Comparison of ENCODE assay signal across 8 cellular contexts in the genomic region with DNA sequence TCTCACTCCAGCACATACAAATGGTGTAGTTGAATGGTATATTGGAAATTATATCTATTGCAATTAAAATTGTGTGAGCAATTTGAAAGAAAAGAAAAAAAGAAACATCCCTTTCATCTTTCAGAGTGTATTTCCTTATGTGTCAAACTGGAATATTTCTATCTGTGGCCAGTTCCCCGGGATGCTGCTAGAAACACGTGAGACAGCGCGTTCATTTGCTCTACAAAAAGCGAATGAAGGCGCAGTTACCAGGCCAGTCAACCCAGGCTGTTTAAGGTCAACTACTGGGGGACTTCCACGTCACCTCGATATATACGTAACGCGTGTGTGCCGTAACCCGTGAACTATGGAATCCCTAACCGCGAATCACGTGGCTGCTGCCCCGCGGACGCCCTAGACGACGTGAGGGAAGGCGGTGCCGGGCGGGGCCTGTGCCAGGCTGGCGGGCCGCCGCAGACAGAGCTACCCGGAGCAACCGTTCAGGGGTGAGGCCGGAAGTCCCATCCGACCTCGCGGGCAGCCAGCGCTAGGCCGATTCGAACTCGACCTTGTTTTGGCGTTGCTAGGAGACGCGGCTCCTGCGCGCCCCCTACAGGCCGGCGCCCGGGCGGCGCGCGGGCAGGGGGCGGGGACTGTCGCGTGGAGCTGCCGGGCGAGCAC. TPM values are rescaled to one million over a fixed set of nuclear protein-coding genes. Genes with fewer than 3 reads are reported as not detected.
DNase-seq lines count a peak whose midpoint lies in the region; ATAC-seq and TF ChIP-seq lines count a peak whose summit lies in the region.

No MANE protein-coding gene starts in this region.

- H3K9me3 ChIP-seq in breast epithelium: no peaks in the 10 kb centered on the region

- H3K27ac Mint-ChIP-seq in immature natural killer cell: peak overlapping the region; percentile 90 to 99 (median 98)

- DNase-seq in A172 (ENCODE audit: low spot score) (peak; percentile 95), NCI-H2107 treated with DMSO at 0.1 percent for 48 hours (lab: John Stamatoyannopoulos, UW; ENCODE audit: unreplicated experiment) (peak; percentile 88), breast epithelium (ENCODE audit: low spot score in 2 of 2) (peak; percentile 91 to 92), immature natural killer cell (peak; percentile 97 to 98 (median 98)), smooth muscle cell of the brain vasculature (ENCODE audit: low read depth, low spot score) (peak; percentile 57)

- peak overlapping the region; percentile 65 to 89 (median 86) for H3K4me3 ChIP-seq in breast epithelium

- TF ChIP-seq POLR2A in breast epithelium (IDR thresholded peaks at IDR 0.05): no peak

- H3K27ac ChIP-seq in VCaP (peak overlapping the region; percentile 93), breast epithelium (peak overlapping the region; percentile 95 to 97)

- H3K27me3 ChIP-seq in breast epithelium: no peaks in the 10 kb centered on the region

- H3K36me3 ChIP-seq in breast epithelium: no peaks in the 10 kb centered on the region

- H3K27me3 Mint-ChIP-seq in immature natural killer cell (ENCODE audit: low read depth in 3 of 3): peaks cover 11 to 22% (median 19%) of the 10 kb centered on the region in 3 donors

- intact Hi-C loops in breast epithelium (cut with DNase I; ENCODE audit: low total_unique reads): no loop called here

- H3K4me3 Mint-ChIP-seq in immature natural killer cell: peak overlapping the region; percentile 91 to 100 (median 95)

- ATAC-seq in GM18519 (IDR thresholded peaks at IDR 0.05; ENCODE audit: low FRiP score, unreplicated experiment) (peak; percentile 81), HG03066 (IDR thresholded peaks at IDR 0.05; ENCODE audit: low read depth, unreplicated experiment) (peak; percentile 73)

- peaks cover 22 to 27% of the 10 kb centered on the region in 2 donors for H3K4me1 Mint-ChIP-seq in immature natural killer cell

- no peaks in the 10 kb centered on the region for H3K36me3 Mint-ChIP-seq in immature natural killer cell

- TF ChIP-seq CTCF in VCaP (conservative IDR thresholded peaks at IDR 0.05): peak; percentile 95
- TF ChIP-seq CTCF in breast epithelium (IDR thresholded peaks at IDR 0.05): peak; percentile 59 to 97 (median 70)

- peaks cover 0 to 4% of the 10 kb centered on the region in 2 donors for H3K4me1 ChIP-seq in breast epithelium

- no peaks in the 10 kb centered on the region for H3K9me3 Mint-ChIP-seq in immature natural killer cell

RNA-seq across cellular contexts. Expression of a gene that starts 1.1 kb away (rescaled TPM):
- 53.5 and 62.1 TPM in 2 replicates for total RNA-seq in A172 (2014; rRNA removed; shearing (Covaris generic))
- 100 to 1,000 TPM in 1 of 3 donors, 10 to 100 TPM in 2; 28.5 to 165 (median 51.1) TPM for total RNA-seq in breast epithelium
- 10 to 100 TPM; 24.9 to 28.8 (median 25.0) TPM for polyA plus RNA-seq in immature natural killer cell

Comparison
In these comparisons a context has a peak if more than half of its experiments do, and no peak if none do; other contexts are left out.
1. Peak in every context shown above with its lines: DNase-seq, ATAC-seq, H3K4me3 ChIP-seq and H3K27ac ChIP-seq.